8 cellular contexts compared by ENCODE assay signal in the genomic region with DNA sequence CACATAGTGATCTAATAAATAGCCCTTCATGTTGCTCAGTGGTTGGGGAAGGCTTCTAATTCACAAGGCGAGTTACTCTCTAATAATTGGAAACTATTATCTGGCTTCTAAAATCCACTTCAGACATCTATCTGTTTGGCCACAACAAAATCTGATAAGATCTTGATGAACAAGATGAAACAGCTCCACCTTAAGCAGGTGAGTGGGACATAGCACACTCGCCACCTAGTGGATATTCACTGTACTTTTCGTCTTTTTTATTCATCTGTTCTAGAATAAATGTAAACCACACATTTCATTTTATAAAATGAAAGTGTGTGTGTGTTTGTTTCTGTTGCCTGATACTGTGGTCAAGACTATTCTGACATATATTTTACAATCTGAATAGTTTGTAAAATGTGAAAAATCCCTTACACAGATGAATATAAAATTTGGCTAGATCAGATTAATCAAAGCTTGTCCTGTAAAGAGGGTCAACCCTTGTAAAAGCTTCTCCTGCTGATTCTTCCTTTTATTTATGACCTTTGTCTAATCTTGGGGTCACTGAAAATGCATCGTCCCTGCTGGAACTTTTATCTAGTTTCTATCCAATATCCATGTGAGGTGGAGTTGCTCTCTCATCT. TPM values are rescaled to one million over a fixed set of nuclear protein-coding genes. Genes with fewer than 3 reads are reported as not detected.
DNase-seq lines count a peak whose midpoint lies in the region; ATAC-seq and TF ChIP-seq lines count a peak whose summit lies in the region.

No MANE protein-coding gene starts in this region.

- H3K27ac ChIP-seq in heart left ventricle (no peak overlapping the region), foreskin keratinocyte (no peak overlapping the region), spleen (no peak overlapping the region)

- no peaks in the 10 kb centered on the region for H3K36me3 ChIP-seq in heart left ventricle
- no peaks in the 10 kb centered on the region for H3K36me3 ChIP-seq in spleen

- TF ChIP-seq POLR2A in heart left ventricle (IDR thresholded peaks at IDR 0.05) (no peak), spleen (IDR thresholded peaks at IDR 0.05) (no peak)

- peak; percentile 29 to 68 (median 62) for TF ChIP-seq CTCF in heart left ventricle (IDR thresholded peaks at IDR 0.05)
- TF ChIP-seq CTCF in foreskin keratinocyte (conservative IDR thresholded peaks at IDR 0.05), result peak; percentile 74
- peak in 8 of 11 experiments; percentile 3 to 54 (median 39) for TF ChIP-seq CTCF in spleen (IDR thresholded peaks at IDR 0.05 in 8 of 11, conservative IDR thresholded peaks at IDR 0.05 in 3 of 11)

- ATAC-seq in heart left ventricle (no peak), left cardiac atrium (no peak), foreskin keratinocyte (peak; percentile 70)

- no peak overlapping the region for H3K4me3 ChIP-seq in heart left ventricle
- H3K4me3 ChIP-seq in spleen, result no peak overlapping the region

- H3K9me3 ChIP-seq in heart left ventricle, result no peaks in the 10 kb centered on the region
- no peaks in the 10 kb centered on the region for H3K9me3 ChIP-seq in spleen

- H3K4me1 ChIP-seq in heart left ventricle, result no peaks in the 10 kb centered on the region
- H3K4me1 ChIP-seq in foreskin keratinocyte, result no peaks in the 10 kb centered on the region
- no peaks in the 10 kb centered on the region for H3K4me1 ChIP-seq in spleen

- 5 to 11% (median 8%) methylated on average over 4 of the region's 4 CpGs for WGBS in heart left ventricle, 4 donors
- 7 to 10% (median 9%) methylated on average over 4 of the region's 4 CpGs for WGBS in spleen, 5 donors

- DNase-seq in heart left ventricle, result no peak
- DNase-seq in left cardiac atrium, result no peak
- peak; percentile 17 for DNase-seq in HCEC 1CT
- DNase-seq in LoVo (ENCODE audit: low spot score), result peak; percentile 67
- DNase-seq in RPMI8226, result peak; percentile 63
- peak; percentile 6 to 40 for DNase-seq in foreskin keratinocyte
- no peak for DNase-seq in spleen
- no peak for DNase-seq in stimulated activated CD4-positive, alpha-beta T cell treated with anti-CD3 and anti-CD28 coated beads, Interleukin-4, amount 100 ng/mL, for 24 hours

- intact Hi-C loops in heart left ventricle (cut with DNase I), result loop anchor here in 5 of 10 donors (5.0 to 10.0 kb wide), 3 partner anchors 1053 to 1235 kb away; no protein-coding TSS in a partner anchor
- intact Hi-C loops in left cardiac atrium (cut with DNase I), result loop anchor here in 1 of 2 donors (5.0 kb wide), 1 partner anchor 1233 kb away; no protein-coding TSS in a partner anchor
- intact Hi-C loops in spleen (cut with DNase I; ENCODE audit: low total_unique reads), result no loop called here

- H3K27me3 ChIP-seq in heart left ventricle, result no peaks in the 10 kb centered on the region
- H3K27me3 ChIP-seq in foreskin keratinocyte, result no peaks in the 10 kb centered on the region
- H3K27me3 ChIP-seq in spleen (replicated peaks in 1 of 7), result no peaks in the 10 kb centered on the region

RNA-seq across cellular contexts. Expression of gene CNTNAP2, which starts 26.5 kb away (rescaled TPM):
- total RNA-seq in heart left ventricle, result 1 to 10 TPM in 1 of 9 donors, under 1 TPM in 6, not detected in 2; 0.07 to 2.6 (median 0.32) TPM
- polyA plus RNA-seq in heart left ventricle, result under 1 TPM in 1 of 2 donors, not detected in 1; 0.01 TPM
- total RNA-seq in left cardiac atrium, result 1 to 10 TPM in 1 of 2 donors, under 1 TPM in 1; 0.29 to 1.1 TPM
- 0.11 and 0.17 TPM in 2 replicates for total RNA-seq in foreskin keratinocyte
- polyA plus RNA-seq in foreskin keratinocyte, result 0.08 TPM in 2 replicates
- total RNA-seq in spleen, result 1 to 10 TPM in 4 of 7 donors, under 1 TPM in 3; 0.29 to 2.0 (median 1.2) TPM
- polyA plus RNA-seq in spleen, result under 1 TPM; 0.13 to 0.45 (median 0.27) TPM

Comparison
In these comparisons a context has a peak if more than half of its experiments do, and no peak if none do; other contexts are left out.
1. DNase-seq: peak in HCEC 1CT (single experiment), LoVo (single experiment), RPMI8226 (single experiment) and foreskin keratinocyte (2 of 2); none in heart left ventricle (0 of 5), left cardiac atrium (single experiment), spleen (single experiment) and stimulated activated CD4-positive, alpha-beta T cell treated with anti-CD3 and anti-CD28 coated beads, Interleukin-4, amount 100 ng/mL, for 24 hours (single experiment).
2. Peak in every context shown above with its lines, with median percentiles within 50 percentile points of each other: CTCF ChIP-seq.